In genomic region chr7:26532490-26532889, GRCh38 we compare ENCODE assay signal across 19 cellular contexts.
"Had no signal": no experiment of that assay in that cellular context is flagged by ENCODE, and none has a peak within 500 bp of the region (broad histone marks: within the 10 kb centered on the region; RNA-seq: fewer than 3 reads in every experiment).

No MANE protein-coding gene starts in this region.

- H2AFZ ChIP-seq: PC-9 had no signal

- H3K4me2 ChIP-seq: PC-9 had no signal

- H3K27ac ChIP-seq: PC-9, WERI-Rb-1 had no signal

- ATAC-seq: activated CD4-positive, alpha-beta T cell treated with anti-CD3 and anti-CD28 coated beads for 36 hours; activated T-helper 17 cell treated with anti-CD3 and anti-CD28 coated beads, Interleukin-2, amount 50 U/mL, for 72 hours; K562 had no signal

- H3K36me3 ChIP-seq: WERI-Rb-1 had no signal

- DNase-seq: activated CD4-positive, alpha-beta memory T cell treated with anti-CD3 and anti-CD28 coated beads, Interleukin-2, amount 10 ng/mL, durations not matched to agents 7 days and 5 days; activated CD4-positive, alpha-beta T cell treated with anti-CD3 and anti-CD28 coated beads for 36 hours; activated CD4-positive, alpha-beta T cell treated with anti-CD3 and anti-CD28 coated beads, Interleukin-2, amount 50 U/mL, for 1 hour; activated gamma-delta T cell; activated naive CD4-positive, alpha-beta T cell treated with anti-CD3 and anti-CD28 coated beads for 36 hours; activated T-cell treated with anti-CD3 and anti-CD28 coated beads for 4 hours; activated T-cell treated with anti-CD3 and anti-CD28 coated beads, Interleukin-2, amount 50 U/mL, for 48 hours; amygdala; cortex of kidney; Karpas-422; NCI-H187; NCI-H2081; NCI-H446 treated with DMSO at 0.1 percent for 48 hours; PC-9; SHP77 treated with DMSO at 0.1 percent for 48 hours; T-helper 1 cell; WERI-Rb-1 had no signal

- H3K4me3 ChIP-seq: K562, PC-9 had no signal
